In the genomic region with DNA sequence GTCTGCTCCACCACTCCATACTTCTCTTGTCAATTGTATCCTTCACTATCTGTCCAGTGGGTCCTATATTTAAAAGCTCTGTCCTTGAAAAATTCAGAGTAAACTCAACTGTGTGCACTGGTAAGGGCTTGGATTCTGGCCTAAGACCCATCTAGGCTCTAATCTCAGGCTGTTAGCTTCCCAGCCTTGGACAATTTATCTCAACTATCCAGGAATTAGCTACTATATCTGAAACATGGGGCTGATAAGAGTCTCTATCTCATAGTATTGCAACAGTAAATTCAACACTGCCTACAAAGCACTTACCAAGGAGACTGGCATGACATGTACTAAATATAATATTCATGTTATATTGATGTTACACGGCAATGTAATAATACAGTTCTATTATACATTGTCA, we compare ENCODE assay signal across 29 cellular contexts.
"Had no signal": no experiment of that assay in that cellular context is flagged by ENCODE, and none has a peak within 500 bp of the region (broad histone marks: within the 10 kb centered on the region; RNA-seq: fewer than 3 reads in every experiment).

No MANE protein-coding gene starts in this region.

- H3K27ac Mint-ChIP-seq: dendritic cell treated with granulocyte-macrophage colony-stimulating factor and Interleukin-4, amounts not matched to agents 40 ng/mL and 50 ng/mL, for 4 days; effector memory CD8-positive, alpha-beta T cell; endodermal cell had no signal

- H3K9me3 ChIP-seq: colonic mucosa, esophagus muscularis mucosa, esophagus squamous epithelium, gastrocnemius medialis, gastroesophageal sphincter, heart left ventricle, heart right ventricle had no signal

- H3K27ac ChIP-seq: colonic mucosa, coronary artery, dorsolateral prefrontal cortex, epithelial cell of prostate, esophagus muscularis mucosa, esophagus squamous epithelium, foreskin keratinocyte, gastrocnemius medialis, gastroesophageal sphincter, heart left ventricle, heart right ventricle had no signal

- H3K4me3 ChIP-seq: colonic mucosa, coronary artery, dorsolateral prefrontal cortex, esophagus muscularis mucosa, esophagus squamous epithelium, gastrocnemius medialis, gastroesophageal sphincter, heart left ventricle, heart right ventricle had no signal

- H3K4me3 Mint-ChIP-seq: dendritic cell treated with granulocyte-macrophage colony-stimulating factor and Interleukin-4, amounts not matched to agents 40 ng/mL and 50 ng/mL, for 4 days; effector memory CD8-positive, alpha-beta T cell; endodermal cell had no signal

- H3K9me3 Mint-ChIP-seq: endodermal cell had no signal

- H3K36me3 ChIP-seq: colonic mucosa, esophagus muscularis mucosa, esophagus squamous epithelium, gastrocnemius medialis, gastroesophageal sphincter, heart left ventricle, heart right ventricle had no signal

- FAIRE-seq: colon, endometrium, endothelial cell of umbilical vein, frontal cortex had no signal

- H3K27me3 Mint-ChIP-seq: dendritic cell treated with granulocyte-macrophage colony-stimulating factor and Interleukin-4, amounts not matched to agents 40 ng/mL and 50 ng/mL, for 4 days; effector memory CD8-positive, alpha-beta T cell had no signal

- H3K4me1 ChIP-seq: colonic mucosa, esophagus muscularis mucosa, esophagus squamous epithelium, foreskin keratinocyte, gastrocnemius medialis, gastroesophageal sphincter, heart left ventricle, heart right ventricle had no signal

- H3K4me1 Mint-ChIP-seq: endodermal cell had no signal

- DNase-seq: colonic mucosa; cortex of kidney; dermis blood vessel endothelial cell; dorsolateral prefrontal cortex; effector CD4-positive, alpha-beta T cell; effector CD8-positive, alpha-beta T cell; effector memory CD4-positive, alpha-beta T cell; effector memory CD8-positive, alpha-beta T cell; endodermal cell; erythroblast; esophagus squamous epithelium; foreskin fibroblast; foreskin keratinocyte; foreskin melanocyte; gastrocnemius medialis; glutamatergic neuron; head of caudate nucleus; heart left ventricle; heart right ventricle had no signal

- ATAC-seq: effector memory CD8-positive, alpha-beta T cell; esophagus mucosa; foreskin keratinocyte; gastrocnemius medialis; gastroesophageal sphincter; heart left ventricle; heart right ventricle had no signal

- H3K27me3 ChIP-seq: colonic mucosa, dorsolateral prefrontal cortex, esophagus muscularis mucosa, esophagus squamous epithelium, foreskin keratinocyte, gastrocnemius medialis, gastroesophageal sphincter, heart left ventricle, heart right ventricle had no signal
